ENCODE assay signal across 1 cellular context in the genomic region with DNA sequence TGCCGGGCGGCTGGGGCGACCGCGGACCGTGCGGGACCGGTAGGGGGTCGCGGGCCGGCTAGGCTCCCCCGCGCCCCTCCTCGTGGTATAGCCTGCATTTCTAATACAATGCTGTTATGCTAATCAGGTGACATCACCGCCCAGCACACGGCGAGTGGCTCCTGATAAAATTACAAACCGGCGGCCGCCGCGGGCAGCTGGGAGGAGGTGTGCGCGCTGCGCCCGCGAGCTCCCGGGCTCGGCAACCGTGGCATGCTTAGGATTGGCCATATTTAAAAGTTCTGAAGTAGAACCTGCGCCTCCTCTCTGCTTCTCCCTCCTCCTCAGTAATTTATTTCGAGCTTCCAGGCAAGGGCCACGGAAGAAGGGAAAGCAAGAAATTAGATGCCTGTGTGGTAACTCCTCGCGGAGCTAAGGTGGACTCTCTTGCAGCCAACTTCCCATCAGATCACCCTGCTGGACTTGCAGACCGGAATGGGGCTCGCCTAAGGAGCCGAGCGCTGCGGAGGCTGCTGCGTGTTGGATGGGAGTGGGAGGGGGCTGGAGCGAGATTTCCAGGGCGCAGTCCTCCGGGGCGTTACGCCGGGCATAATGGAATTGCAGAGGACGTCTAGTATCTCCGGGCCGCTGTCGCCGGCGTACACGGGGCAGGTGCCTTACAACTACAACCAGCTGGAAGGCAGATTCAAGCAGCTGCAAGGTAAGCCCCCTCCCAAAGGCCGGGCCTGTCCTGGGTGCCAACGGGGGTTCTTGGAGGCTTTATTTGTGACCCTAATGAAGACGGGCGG.
TF ChIP-seq lines count a peak whose summit lies in the region.

No MANE protein-coding gene starts in this region.

TF ChIP-seq in neural cell, 6 proteins besides CTCF, POLR2A, EP300 and RAD21:
- TF ChIP-seq, protein P1, sequence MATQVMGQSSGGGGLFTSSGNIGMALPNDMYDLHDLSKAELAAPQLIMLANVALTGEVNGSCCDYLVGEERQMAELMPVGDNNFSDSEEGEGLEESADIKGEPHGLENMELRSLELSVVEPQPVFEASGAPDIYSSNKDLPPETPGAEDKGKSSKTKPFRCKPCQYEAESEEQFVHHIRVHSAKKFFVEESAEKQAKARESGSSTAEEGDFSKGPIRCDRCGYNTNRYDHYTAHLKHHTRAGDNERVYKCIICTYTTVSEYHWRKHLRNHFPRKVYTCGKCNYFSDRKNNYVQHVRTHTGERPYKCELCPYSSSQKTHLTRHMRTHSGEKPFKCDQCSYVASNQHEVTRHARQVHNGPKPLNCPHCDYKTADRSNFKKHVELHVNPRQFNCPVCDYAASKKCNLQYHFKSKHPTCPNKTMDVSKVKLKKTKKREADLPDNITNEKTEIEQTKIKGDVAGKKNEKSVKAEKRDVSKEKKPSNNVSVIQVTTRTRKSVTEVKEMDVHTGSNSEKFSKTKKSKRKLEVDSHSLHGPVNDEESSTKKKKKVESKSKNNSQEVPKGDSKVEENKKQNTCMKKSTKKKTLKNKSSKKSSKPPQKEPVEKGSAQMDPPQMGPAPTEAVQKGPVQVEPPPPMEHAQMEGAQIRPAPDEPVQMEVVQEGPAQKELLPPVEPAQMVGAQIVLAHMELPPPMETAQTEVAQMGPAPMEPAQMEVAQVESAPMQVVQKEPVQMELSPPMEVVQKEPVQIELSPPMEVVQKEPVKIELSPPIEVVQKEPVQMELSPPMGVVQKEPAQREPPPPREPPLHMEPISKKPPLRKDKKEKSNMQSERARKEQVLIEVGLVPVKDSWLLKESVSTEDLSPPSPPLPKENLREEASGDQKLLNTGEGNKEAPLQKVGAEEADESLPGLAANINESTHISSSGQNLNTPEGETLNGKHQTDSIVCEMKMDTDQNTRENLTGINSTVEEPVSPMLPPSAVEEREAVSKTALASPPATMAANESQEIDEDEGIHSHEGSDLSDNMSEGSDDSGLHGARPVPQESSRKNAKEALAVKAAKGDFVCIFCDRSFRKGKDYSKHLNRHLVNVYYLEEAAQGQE (IDR thresholded peaks at IDR 0.05; ENCODE audit: borderline replicate concordance): no peak
- TF ChIP-seq EZH2 (IDR thresholded peaks at IDR 0.05; ENCODE audit: borderline replicate concordance, insufficient read depth, low read length, poor library complexity, severe bottlenecking) (no peak), MXI1 (conservative IDR thresholded peaks at IDR 0.05; ENCODE audit: poor library complexity, severe bottlenecking) (peak; percentile 74), SMC3 (conservative IDR thresholded peaks at IDR 0.05; ENCODE audit: poor library complexity) (no peak), TAF1 (IDR thresholded peaks at IDR 0.05; ENCODE audit: low read depth) (peak; percentile 4), POLR2AphosphoS5 (IDR thresholded peaks at IDR 0.05) (no peak)
